Comparison of ENCODE assay signal across 19 cellular contexts in the genomic region with DNA sequence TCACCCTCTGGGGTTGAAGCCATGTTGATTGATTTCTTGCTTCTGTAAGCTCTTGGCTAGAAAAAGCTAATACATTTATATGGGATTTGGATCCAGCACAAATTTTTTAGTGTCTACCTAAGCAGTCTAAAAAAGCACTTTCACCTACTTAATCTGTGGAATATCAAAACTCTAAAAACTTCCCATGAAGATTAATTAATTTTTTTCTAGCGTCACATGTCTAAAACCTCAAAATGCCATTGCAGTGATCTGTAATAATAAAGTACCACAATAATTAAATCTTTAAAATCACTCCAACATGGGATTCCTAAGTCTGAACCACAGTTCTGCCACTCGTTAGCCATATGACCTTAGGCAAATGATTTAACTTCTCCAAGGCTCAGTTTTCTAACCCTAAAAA.
"Had no signal": no experiment of that assay in that cellular context is flagged by ENCODE, and none has a peak within 500 bp of the region (broad histone marks: within the 10 kb centered on the region; RNA-seq: fewer than 3 reads in every experiment).

No MANE protein-coding gene starts in this region.

- H3K9me3 Mint-ChIP-seq: activated CD4-positive, alpha-beta memory T cell treated with anti-CD3 and anti-CD28 coated beads, Interleukin-2, amount 10 ng/mL, durations not matched to agents 7 days and 5 days; activated naive CD8-positive, alpha-beta T cell treated with anti-CD3 and anti-CD28 coated beads, Interleukin-2, amount 10 ng/mL, durations not matched to agents 7 days and 5 days; activated T-cell treated with anti-CD3 and anti-CD28 coated beads, Interleukin-2, amount 50 U/mL, for 72 hours had no signal

- H3K9me3 ChIP-seq: heart right ventricle, mucosa of descending colon, psoas muscle, upper lobe of right lung had no signal

- H3K4me3 Mint-ChIP-seq: activated CD4-positive, alpha-beta memory T cell treated with anti-CD3 and anti-CD28 coated beads, Interleukin-2, amount 10 ng/mL, durations not matched to agents 7 days and 5 days; activated CD4-positive, alpha-beta T cell treated with anti-CD3 and anti-CD28 coated beads for 36 hours; activated naive CD8-positive, alpha-beta T cell treated with anti-CD3 and anti-CD28 coated beads, Interleukin-2, amount 10 ng/mL, durations not matched to agents 7 days and 5 days; activated T-cell treated with anti-CD3 and anti-CD28 coated beads, Interleukin-2, amount 50 U/mL, for 72 hours; naive thymus-derived CD8-positive, alpha-beta T cell had no signal

- H3K36me3 ChIP-seq: heart right ventricle, upper lobe of right lung, WERI-Rb-1 had no signal

- H3K4me1 ChIP-seq: psoas muscle, upper lobe of right lung had no signal

- H3K4me1 Mint-ChIP-seq: activated CD4-positive, alpha-beta memory T cell treated with anti-CD3 and anti-CD28 coated beads, Interleukin-2, amount 10 ng/mL, durations not matched to agents 7 days and 5 days; activated CD4-positive, alpha-beta T cell treated with anti-CD3 and anti-CD28 coated beads for 36 hours; activated naive CD8-positive, alpha-beta T cell treated with anti-CD3 and anti-CD28 coated beads, Interleukin-2, amount 10 ng/mL, durations not matched to agents 7 days and 5 days; naive thymus-derived CD8-positive, alpha-beta T cell had no signal

- H3K27me3 Mint-ChIP-seq: activated CD4-positive, alpha-beta memory T cell treated with anti-CD3 and anti-CD28 coated beads, Interleukin-2, amount 10 ng/mL, durations not matched to agents 7 days and 5 days had no signal

- H3K27ac Mint-ChIP-seq: activated CD4-positive, alpha-beta memory T cell treated with anti-CD3 and anti-CD28 coated beads, Interleukin-2, amount 10 ng/mL, durations not matched to agents 7 days and 5 days; activated CD4-positive, alpha-beta T cell treated with anti-CD3 and anti-CD28 coated beads for 36 hours; activated naive CD8-positive, alpha-beta T cell treated with anti-CD3 and anti-CD28 coated beads, Interleukin-2, amount 10 ng/mL, durations not matched to agents 7 days and 5 days; activated T-cell treated with anti-CD3 and anti-CD28 coated beads, Interleukin-2, amount 50 U/mL, for 72 hours; naive thymus-derived CD8-positive, alpha-beta T cell had no signal

- H3K27me3 ChIP-seq: heart right ventricle, upper lobe of right lung had no signal

- H3K36me3 Mint-ChIP-seq: activated naive CD8-positive, alpha-beta T cell treated with anti-CD3 and anti-CD28 coated beads, Interleukin-2, amount 10 ng/mL, durations not matched to agents 7 days and 5 days; naive thymus-derived CD8-positive, alpha-beta T cell had no signal

- DNase-seq: activated CD4-positive, alpha-beta memory T cell treated with anti-CD3 and anti-CD28 coated beads, Interleukin-2, amount 10 ng/mL, durations not matched to agents 7 days and 5 days; activated CD4-positive, alpha-beta T cell treated with anti-CD3 and anti-CD28 coated beads for 36 hours; activated CD8-positive, alpha-beta memory T cell treated with anti-CD3 and anti-CD28 coated beads, Interleukin-2, amount 50 U/mL, for 4 hours; activated gamma-delta T cell treated with Interleukin-2 at 50 U/mL for 16 hours; activated naive CD8-positive, alpha-beta T cell treated with anti-CD3 and anti-CD28 coated beads, Interleukin-2, amount 10 ng/mL, durations not matched to agents 7 days and 5 days; activated T-cell treated with anti-CD3 and anti-CD28 coated beads, Interleukin-2, amount 50 U/mL, for 72 hours; aorta; central memory CD4-positive, alpha-beta T cell; effector memory CD4-positive, alpha-beta T cell; heart right ventricle; mucosa of descending colon; naive thymus-derived CD8-positive, alpha-beta T cell; psoas muscle; stimulated activated CD4-positive, alpha-beta T cell treated with anti-CD3 and anti-CD28 coated beads, Interleukin-12 subunit alpha, Interleukin-12 subunit beta, amount 100 ng/mL, for 4 hours; stimulated activated naive CD4-positive, alpha-beta T cell; upper lobe of right lung; WERI-Rb-1 had no signal

- H3K4me3 ChIP-seq: coronary artery, heart right ventricle, mucosa of descending colon, psoas muscle, upper lobe of right lung had no signal

- H3K27ac ChIP-seq: heart right ventricle, psoas muscle, upper lobe of right lung, WERI-Rb-1 had no signal

- FAIRE-seq: islet of Langerhans had no signal
